ENCODE assay signal across 1 cellular context in the genomic region with DNA sequence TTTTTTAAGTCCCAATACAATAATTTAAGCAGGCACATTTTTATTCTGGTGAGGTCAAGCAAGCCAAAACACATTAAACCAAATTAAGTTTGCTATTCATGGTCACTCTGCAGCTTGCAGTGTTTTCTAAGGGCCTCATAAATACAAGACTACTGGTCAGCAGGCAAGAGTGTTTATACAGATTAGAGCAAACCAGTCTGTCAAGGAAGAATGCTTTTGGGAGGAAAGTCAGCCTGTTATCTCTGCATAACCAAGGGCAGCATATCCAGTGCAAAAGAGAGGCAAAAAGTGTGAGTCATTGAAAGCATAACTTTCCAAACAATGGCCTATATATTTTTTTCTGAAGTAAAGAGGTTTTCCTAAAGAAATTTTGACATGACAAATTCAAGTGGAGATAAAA.
A peak's percentile ranks its signal among the peaks of the same experiment; 100 is the strongest.
TF ChIP-seq lines count a peak whose summit lies in the region.

No MANE protein-coding gene starts in this region.

TF ChIP-seq in K562, 482 proteins besides CTCF, POLR2A, EP300 and RAD21 (continued from another document and continues in another):
- TF ChIP-seq MBD1 (CRISPR knock-in tag; IDR thresholded peaks at IDR 0.05): no peak
- TF ChIP-seq HLTF (IDR thresholded peaks at IDR 0.05): no peak
- no peak for TF ChIP-seq CHD4 (IDR thresholded peaks at IDR 0.05; ENCODE audit: insufficient read depth, insufficient replicate concordance, low read depth, low read length, poor library complexity, severe bottlenecking)
- no peak for TF ChIP-seq NR2F6 (CRISPR knock-in tag; IDR thresholded peaks at IDR 0.05)
- TF ChIP-seq HDAC8 (tag; IDR thresholded peaks at IDR 0.05): no peak
- TF ChIP-seq ELF2 (CRISPR knock-in tag; IDR thresholded peaks at IDR 0.05): no peak
- no peak for TF ChIP-seq TCF7 (IDR thresholded peaks at IDR 0.05; ENCODE audit: borderline replicate concordance)
- TF ChIP-seq SAFB (IDR thresholded peaks at IDR 0.05; ENCODE audit: borderline replicate concordance, low read depth, low read length): no peak
- TF ChIP-seq HEY1 (CRISPR knock-in tag; IDR thresholded peaks at IDR 0.05; ENCODE audit: borderline replicate concordance): no peak
- 0 out of 2 replicates have a peak, but pooled peaks have one; percentile 21 for TF ChIP-seq ZNF384 (IDR thresholded peaks at IDR 0.05; ENCODE audit: low read depth, low read length)
- TF ChIP-seq MCM2 (IDR thresholded peaks at IDR 0.05; ENCODE audit: low read depth): no peak
- TF ChIP-seq TEAD2 (tag; IDR thresholded peaks at IDR 0.05): no peak
- no peak for TF ChIP-seq FIP1L1 (IDR thresholded peaks at IDR 0.05; ENCODE audit: low read depth, low read length, poor library complexity, severe bottlenecking)
- TF ChIP-seq ZNF695 (CRISPR knock-in tag; IDR thresholded peaks at IDR 0.05): no peak
- TF ChIP-seq JUND (IDR thresholded peaks at IDR 0.05; ENCODE audit: borderline replicate concordance, low read depth, low read length): peak; percentile 94
- TF ChIP-seq JUND (tag; IDR thresholded peaks at IDR 0.05; ENCODE audit: borderline replicate concordance, low read depth, low read length): peak; percentile 90; the same call in 2 of the 3 replicates
- TF ChIP-seq, protein P1, sequence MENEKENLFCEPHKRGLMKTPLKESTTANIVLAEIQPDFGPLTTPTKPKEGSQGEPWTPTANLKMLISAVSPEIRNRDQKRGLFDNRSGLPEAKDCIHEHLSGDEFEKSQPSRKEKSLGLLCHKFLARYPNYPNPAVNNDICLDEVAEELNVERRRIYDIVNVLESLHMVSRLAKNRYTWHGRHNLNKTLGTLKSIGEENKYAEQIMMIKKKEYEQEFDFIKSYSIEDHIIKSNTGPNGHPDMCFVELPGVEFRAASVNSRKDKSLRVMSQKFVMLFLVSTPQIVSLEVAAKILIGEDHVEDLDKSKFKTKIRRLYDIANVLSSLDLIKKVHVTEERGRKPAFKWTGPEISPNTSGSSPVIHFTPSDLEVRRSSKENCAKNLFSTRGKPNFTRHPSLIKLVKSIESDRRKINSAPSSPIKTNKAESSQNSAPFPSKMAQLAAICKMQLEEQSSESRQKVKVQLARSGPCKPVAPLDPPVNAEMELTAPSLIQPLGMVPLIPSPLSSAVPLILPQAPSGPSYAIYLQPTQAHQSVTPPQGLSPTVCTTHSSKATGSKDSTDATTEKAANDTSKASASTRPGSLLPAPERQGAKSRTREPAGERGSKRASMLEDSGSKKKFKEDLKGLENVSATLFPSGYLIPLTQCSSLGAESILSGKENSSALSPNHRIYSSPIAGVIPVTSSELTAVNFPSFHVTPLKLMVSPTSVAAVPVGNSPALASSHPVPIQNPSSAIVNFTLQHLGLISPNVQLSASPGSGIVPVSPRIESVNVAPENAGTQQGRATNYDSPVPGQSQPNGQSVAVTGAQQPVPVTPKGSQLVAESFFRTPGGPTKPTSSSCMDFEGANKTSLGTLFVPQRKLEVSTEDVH (IDR thresholded peaks at IDR 0.05; ENCODE audit: low read depth, partially characterized antibody): no peak
- TF ChIP-seq, protein P2, sequence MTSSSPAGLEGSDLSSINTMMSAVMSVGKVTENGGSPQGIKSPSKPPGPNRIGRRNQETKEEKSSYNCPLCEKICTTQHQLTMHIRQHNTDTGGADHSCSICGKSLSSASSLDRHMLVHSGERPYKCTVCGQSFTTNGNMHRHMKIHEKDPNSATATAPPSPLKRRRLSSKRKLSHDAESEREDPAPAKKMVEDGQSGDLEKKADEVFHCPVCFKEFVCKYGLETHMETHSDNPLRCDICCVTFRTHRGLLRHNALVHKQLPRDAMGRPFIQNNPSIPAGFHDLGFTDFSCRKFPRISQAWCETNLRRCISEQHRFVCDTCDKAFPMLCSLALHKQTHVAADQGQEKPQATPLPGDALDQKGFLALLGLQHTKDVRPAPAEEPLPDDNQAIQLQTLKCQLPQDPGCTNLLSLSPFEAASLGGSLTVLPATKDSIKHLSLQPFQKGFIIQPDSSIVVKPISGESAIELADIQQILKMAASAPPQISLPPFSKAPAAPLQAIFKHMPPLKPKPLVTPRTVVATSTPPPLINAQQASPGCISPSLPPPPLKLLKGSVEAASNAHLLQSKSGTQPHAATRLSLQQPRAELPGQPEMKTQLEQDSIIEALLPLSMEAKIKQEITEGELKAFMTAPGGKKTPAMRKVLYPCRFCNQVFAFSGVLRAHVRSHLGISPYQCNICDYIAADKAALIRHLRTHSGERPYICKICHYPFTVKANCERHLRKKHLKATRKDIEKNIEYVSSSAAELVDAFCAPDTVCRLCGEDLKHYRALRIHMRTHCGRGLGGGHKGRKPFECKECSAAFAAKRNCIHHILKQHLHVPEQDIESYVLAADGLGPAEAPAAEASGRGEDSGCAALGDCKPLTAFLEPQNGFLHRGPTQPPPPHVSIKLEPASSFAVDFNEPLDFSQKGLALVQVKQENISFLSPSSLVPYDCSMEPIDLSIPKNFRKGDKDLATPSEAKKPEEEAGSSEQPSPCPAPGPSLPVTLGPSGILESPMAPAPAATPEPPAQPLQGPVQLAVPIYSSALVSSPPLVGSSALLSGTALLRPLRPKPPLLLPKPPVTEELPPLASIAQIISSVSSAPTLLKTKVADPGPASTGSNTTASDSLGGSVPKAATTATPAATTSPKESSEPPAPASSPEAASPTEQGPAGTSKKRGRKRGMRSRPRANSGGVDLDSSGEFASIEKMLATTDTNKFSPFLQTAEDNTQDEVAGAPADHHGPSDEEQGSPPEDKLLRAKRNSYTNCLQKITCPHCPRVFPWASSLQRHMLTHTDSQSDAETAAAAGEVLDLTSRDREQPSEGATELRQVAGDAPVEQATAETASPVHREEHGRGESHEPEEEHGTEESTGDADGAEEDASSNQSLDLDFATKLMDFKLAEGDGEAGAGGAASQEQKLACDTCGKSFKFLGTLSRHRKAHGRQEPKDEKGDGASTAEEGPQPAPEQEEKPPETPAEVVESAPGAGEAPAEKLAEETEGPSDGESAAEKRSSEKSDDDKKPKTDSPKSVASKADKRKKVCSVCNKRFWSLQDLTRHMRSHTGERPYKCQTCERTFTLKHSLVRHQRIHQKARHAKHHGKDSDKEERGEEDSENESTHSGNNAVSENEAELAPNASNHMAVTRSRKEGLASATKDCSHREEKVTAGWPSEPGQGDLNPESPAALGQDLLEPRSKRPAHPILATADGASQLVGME (CRISPR knock-in tag; IDR thresholded peaks at IDR 0.05): no peak
- TF ChIP-seq ZNF740 (CRISPR knock-in tag; IDR thresholded peaks at IDR 0.05): no peak
- TF ChIP-seq ZNF740 (tag; IDR thresholded peaks at IDR 0.05): no peak
- peak; percentile 20 to 52; a peak in 2 of 4 replicates for TF ChIP-seq MNT (conservative IDR thresholded peaks at IDR 0.05)
- no peak for TF ChIP-seq ZNF76 (CRISPR knock-in tag; IDR thresholded peaks at IDR 0.05; ENCODE audit: borderline replicate concordance)
- no peak for TF ChIP-seq CXXC5 (CRISPR knock-in tag; IDR thresholded peaks at IDR 0.05)
- TF ChIP-seq SRSF3 (IDR thresholded peaks at IDR 0.05; ENCODE audit: insufficient read depth, low read length): no peak
- TF ChIP-seq ZC3H8 (IDR thresholded peaks at IDR 0.05): no peak
- TF ChIP-seq SREBF2 (CRISPR knock-in tag; IDR thresholded peaks at IDR 0.05): no peak
- no peak for TF ChIP-seq MITF (IDR thresholded peaks at IDR 0.05)
- TF ChIP-seq CREB1 (IDR thresholded peaks at IDR 0.05): 0 out of 2 replicates have a peak, but pooled peaks have one; percentile 33
- no peak for TF ChIP-seq CREB1 (CRISPR knock-in tag; IDR thresholded peaks at IDR 0.05)
- no peak for TF ChIP-seq ZNF644 (tag; IDR thresholded peaks at IDR 0.05; ENCODE audit: low read depth)
- no peak for TF ChIP-seq ZNF780A (CRISPR knock-in tag; IDR thresholded peaks at IDR 0.05)
- no peak for TF ChIP-seq CUX1 (CRISPR knock-in tag; IDR thresholded peaks at IDR 0.05)
- no peak for TF ChIP-seq TBP (optimal IDR thresholded peaks at IDR 0.05; ENCODE audit: low read depth, low read length)
- no peak for TF ChIP-seq ZFP91 (CRISPR knock-in tag; IDR thresholded peaks at IDR 0.05)
- no peak for TF ChIP-seq CREBBP (IDR thresholded peaks at IDR 0.05; ENCODE audit: low read depth, low read length)
- TF ChIP-seq ILK (tag; IDR thresholded peaks at IDR 0.05; ENCODE audit: borderline replicate concordance, low read depth): no peak
- peak; percentile 85 for TF ChIP-seq PML (IDR thresholded peaks at IDR 0.05; ENCODE audit: low read length)
- no peak for TF ChIP-seq ERF (CRISPR knock-in tag; IDR thresholded peaks at IDR 0.05)
- TF ChIP-seq ATF1 (CRISPR knock-in tag; IDR thresholded peaks at IDR 0.05): no peak
- TF ChIP-seq ATF1 (tag; IDR thresholded peaks at IDR 0.05): no peak
